ENCODE assay signal across 8 cellular contexts in genomic region chr16:87318158-87318644, GRCh38. TPM values are rescaled to one million over a fixed set of nuclear protein-coding genes. Genes with fewer than 3 reads are reported as not detected.
DNase-seq lines count a peak whose midpoint lies in the region; ATAC-seq and TF ChIP-seq lines count a peak whose summit lies in the region.

No MANE protein-coding gene starts in this region.

- H3K27ac ChIP-seq in iPS-20b (ENCODE audit: low read length): peak overlapping the region; percentile 57
- H3K27ac ChIP-seq in stomach smooth muscle (ENCODE audit: low read length): peak overlapping the region; percentile 18

- H3K9ac ChIP-seq in iPS-20b (ENCODE audit: low read depth, low read length): peak overlapping the region; percentile 98
- peak overlapping the region; percentile 93 for H3K9ac ChIP-seq in stomach smooth muscle (ENCODE audit: low read length in 2 of 2)

- TF ChIP-seq CTCF in activated CD8-positive, alpha-beta T cell treated with anti-CD3 and anti-CD28 coated beads for 36 hours (IDR thresholded peaks at IDR 0.05): no peak

- H3K36me3 ChIP-seq in iPS-20b (ENCODE audit: insufficient read depth, low read depth, low read length) (no peaks in the 10 kb centered on the region), stomach smooth muscle (ENCODE audit: control insufficient read depth in 2 of 2, insufficient read depth in 2 of 2, low read length in 2 of 2) (no peaks in the 10 kb centered on the region)

- no peaks in the 10 kb centered on the region for H3K27me3 ChIP-seq in iPS-20b (ENCODE audit: insufficient read depth, low read length)
- H3K27me3 ChIP-seq in stomach smooth muscle (ENCODE audit: control insufficient read depth in 1 of 2, insufficient read depth in 2 of 2, low read length in 2 of 2): no peaks in the 10 kb centered on the region

- H3K4me3 Mint-ChIP-seq in activated CD4-positive, alpha-beta T cell treated with anti-CD3 and anti-CD28 coated beads for 36 hours: peak overlapping the region; percentile 97
- H3K4me3 Mint-ChIP-seq in activated CD8-positive, alpha-beta T cell treated with anti-CD3 and anti-CD28 coated beads for 36 hours: peak overlapping the region; percentile 91

- no peak for DNase-seq in activated CD4-positive, alpha-beta T cell treated with anti-CD3 and anti-CD28 coated beads for 36 hours
- no peak for DNase-seq in activated CD4-positive, alpha-beta T cell treated with anti-CD3 and anti-CD28 coated beads for 1 hour
- DNase-seq in activated CD8-positive, alpha-beta T cell treated with anti-CD3 and anti-CD28 coated beads for 36 hours: no peak
- DNase-seq in KBM-7: no peak
- no peak for DNase-seq in NCI-H2029 treated with DMSO at 0.1 percent for 48 hours (lab: John Stamatoyannopoulos, UW)
- DNase-seq in NOMO-1 treated with dmso at 0.1 percent for 144 hours (lab: John Stamatoyannopoulos, UW; ENCODE audit: unreplicated experiment): no peak

- H3K27ac Mint-ChIP-seq in activated CD4-positive, alpha-beta T cell treated with anti-CD3 and anti-CD28 coated beads for 36 hours: peak overlapping the region; percentile 95
- peak overlapping the region; percentile 95 for H3K27ac Mint-ChIP-seq in activated CD8-positive, alpha-beta T cell treated with anti-CD3 and anti-CD28 coated beads for 36 hours

- H3K36me3 Mint-ChIP-seq in activated CD4-positive, alpha-beta T cell treated with anti-CD3 and anti-CD28 coated beads for 36 hours (ENCODE audit: low read depth): peaks cover 18% of the 10 kb centered on the region
- peaks cover 15% of the 10 kb centered on the region for H3K36me3 Mint-ChIP-seq in activated CD8-positive, alpha-beta T cell treated with anti-CD3 and anti-CD28 coated beads for 36 hours (ENCODE audit: low read depth)

- POLR2A ChIA-PET in activated CD4-positive, alpha-beta T cell treated with anti-CD3 and anti-CD28 coated beads for 36 hours (lab: Charles Lee): interaction anchor here (0.6 to 1.6 kb wide), 3 partner anchors 65 to 148 kb away, joined by 3 to 6 read pairs (median 4); partner anchors contain the start of gene FBXO31
- POLR2A ChIA-PET in activated CD8-positive, alpha-beta T cell treated with anti-CD3 and anti-CD28 coated beads for 36 hours (lab: Charles Lee): interaction anchor here (0.6 to 4.8 kb wide), 7 partner anchors 10 to 816 kb away, joined by 3 to 32 read pairs (median 3); partner anchors contain the start of gene FBXO31

- CTCF ChIA-PET in activated CD4-positive, alpha-beta T cell treated with anti-CD3 and anti-CD28 coated beads for 36 hours (lab: Charles Lee): interaction anchor here (0.7 to 1.6 kb wide), 3 partner anchors 13 to 318 kb away, joined by 3 to 5 read pairs (median 3); partner anchors contain the start of gene FBXO31
- CTCF ChIA-PET in activated CD8-positive, alpha-beta T cell treated with anti-CD3 and anti-CD28 coated beads for 36 hours (lab: Charles Lee): interaction anchor here (1.0 to 2.7 kb wide), 8 partner anchors 20 to 318 kb away, joined by 3 to 14 read pairs (median 3); partner anchors contain the start of gene FBXO31

- peaks cover 11% of the 10 kb centered on the region for H3K4me1 Mint-ChIP-seq in activated CD4-positive, alpha-beta T cell treated with anti-CD3 and anti-CD28 coated beads for 36 hours
- H3K4me1 Mint-ChIP-seq in activated CD8-positive, alpha-beta T cell treated with anti-CD3 and anti-CD28 coated beads for 36 hours (ENCODE audit: low read depth): peaks cover 13% of the 10 kb centered on the region

- no peak for ATAC-seq in activated CD4-positive, alpha-beta T cell treated with anti-CD3 and anti-CD28 coated beads for 36 hours
- ATAC-seq in activated CD8-positive, alpha-beta T cell treated with anti-CD3 and anti-CD28 coated beads for 36 hours: no peak

- in situ Hi-C loops in KBM-7 (cut with MboI; ENCODE audit: low pct_unique_long_range_greater_than_20kb, low sequenced_read_pairs): no loop called here

- H3K9me3 Mint-ChIP-seq in activated CD4-positive, alpha-beta T cell treated with anti-CD3 and anti-CD28 coated beads for 36 hours (ENCODE audit: low read depth): no peaks in the 10 kb centered on the region
- H3K9me3 Mint-ChIP-seq in activated CD8-positive, alpha-beta T cell treated with anti-CD3 and anti-CD28 coated beads for 36 hours: no peaks in the 10 kb centered on the region

- no peaks in the 10 kb centered on the region for H3K27me3 Mint-ChIP-seq in activated CD4-positive, alpha-beta T cell treated with anti-CD3 and anti-CD28 coated beads for 36 hours
- H3K27me3 Mint-ChIP-seq in activated CD8-positive, alpha-beta T cell treated with anti-CD3 and anti-CD28 coated beads for 36 hours: no peaks in the 10 kb centered on the region

- H3K4me1 ChIP-seq in iPS-20b (ENCODE audit: insufficient read depth, low read length) (no peaks in the 10 kb centered on the region), stomach smooth muscle (ENCODE audit: control insufficient read depth, insufficient read depth, low read length) (peaks cover 12% of the 10 kb centered on the region)

- intact Hi-C loops in activated CD4-positive, alpha-beta T cell treated with anti-CD3 and anti-CD28 coated beads for 36 hours (cut with DNase I, micrococcal nuclease): loop anchor here in 1 of 2 experiments (5.0 kb wide), 1 partner anchor 174 kb away; the partner anchor contains the start of gene ZCCHC14
- intact Hi-C loops in activated CD8-positive, alpha-beta T cell treated with anti-CD3 and anti-CD28 coated beads for 36 hours (cut with micrococcal nuclease): loop anchor here (5.0 kb wide), 1 partner anchor 74 kb away; the partner anchor contains the start of gene MAP1LC3B

- H3K4me3 ChIP-seq in iPS-20b (ENCODE audit: low read length) (peak overlapping the region; percentile 94), stomach smooth muscle (ENCODE audit: low read length in 2 of 2) (peak overlapping the region; percentile 87 to 89)

- no peaks in the 10 kb centered on the region for H3K9me3 ChIP-seq in iPS-20b (ENCODE audit: insufficient read depth, low read depth, low read length)
- H3K9me3 ChIP-seq in stomach smooth muscle (ENCODE audit: control insufficient read depth in 2 of 2, low read length in 2 of 2): no peaks in the 10 kb centered on the region

RNA-seq across cellular contexts. Expression of gene C16orf95, which starts 1.0 kb away (rescaled TPM):
- total RNA-seq in activated CD4-positive, alpha-beta T cell treated with anti-CD3 and anti-CD28 coated beads for 36 hours: 10 to 100 TPM in 1 of 2 experiments, 1 to 10 TPM in 1; 5.6 to 12.8 TPM
- 10 to 100 TPM; 11.5 to 13.6 TPM for total RNA-seq in activated CD8-positive, alpha-beta T cell treated with anti-CD3 and anti-CD28 coated beads for 36 hours
